ENCODE assay signal across 8 cellular contexts in the genomic region with DNA sequence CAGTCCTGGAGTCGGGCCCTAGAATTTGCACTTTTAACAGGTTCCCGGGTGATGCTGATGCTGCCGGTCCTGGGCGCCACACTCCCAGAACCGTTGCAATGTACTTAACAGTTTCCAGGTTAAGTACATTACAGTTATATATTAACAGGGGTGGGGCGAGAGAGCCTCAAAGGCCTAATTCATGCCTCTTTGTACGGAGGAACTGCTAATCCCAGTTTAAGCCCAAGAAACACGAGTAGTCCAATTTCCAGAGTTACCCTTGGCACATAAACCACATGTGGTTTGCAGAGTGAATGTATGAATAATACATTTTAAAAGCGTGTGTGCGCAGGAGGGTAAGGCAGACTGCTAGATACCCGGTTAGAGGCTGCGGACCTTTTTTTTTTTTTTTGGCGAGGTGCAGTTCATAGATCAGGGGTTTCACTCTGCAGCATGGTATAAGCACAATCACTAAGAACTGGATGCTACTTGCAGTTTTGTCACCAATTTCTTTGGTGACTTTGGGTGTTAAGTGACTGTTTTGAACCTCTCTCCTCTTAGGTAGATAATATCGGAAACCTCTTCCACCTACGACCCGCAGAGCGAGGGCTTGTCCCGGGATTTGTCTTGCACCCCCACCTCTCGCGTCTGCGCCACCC. TPM values are rescaled to one million over a fixed set of nuclear protein-coding genes. Genes with fewer than 3 reads are reported as not detected.
DNase-seq lines count a peak whose midpoint lies in the region; ATAC-seq, FAIRE-seq and TF ChIP-seq lines count a peak whose summit lies in the region.

No MANE protein-coding gene starts in this region.

- RAD21 ChIA-PET in GM12878 (lab: Charles Lee; ENCODE audit: unreplicated experiment): no interaction called here

- intact Hi-C loops in GM12878 (cut with micrococcal nuclease; ENCODE audit: unreplicated experiment): loop anchor here (2.0 kb wide), 1 partner anchor 65 kb away; no protein-coding TSS in a partner anchor
- intact Hi-C loops in kidney (cut with DNase I): no loop called here

- TF ChIP-seq CTCF in GM12875 (IDR thresholded peaks at IDR 0.05; ENCODE audit: borderline replicate concordance, insufficient read depth, low read depth, low read length) (no peak; the same call in 1 of the 2 replicates), GM12878 (IDR thresholded peaks at IDR 0.05 in 2 of 3, conservative IDR thresholded peaks at IDR 0.05 in 1 of 3; ENCODE audit: control insufficient read depth in 2 of 3, extremely low read depth in 1 of 3, insufficient read depth in 1 of 3, low read depth in 3 of 3, low read length in 3 of 3) (peak in 2 of 3 experiments; percentile 46 to 64; a peak in 3 of 6 replicates), kidney (IDR thresholded peaks at IDR 0.05; ENCODE audit: borderline replicate concordance, extremely low read depth, insufficient read depth) (no peak)

- H4K20me1 ChIP-seq in GM12878 (ENCODE audit: control insufficient read depth, insufficient read depth): no peaks in the 10 kb centered on the region

- H2AFZ ChIP-seq in GM12878 (ENCODE audit: control insufficient read depth, low read depth, low read length): peak overlapping the region; percentile 99

- SMC1A ChIA-PET in GM12878 (lab: Charles Lee; ENCODE audit: uncharacterized antibody, unreplicated experiment): interaction anchor here (0.7 kb wide), 1 partner anchor 547 kb away, joined by 3 read pairs; no protein-coding TSS in a partner anchor

- ATAC-seq in HG02642 (IDR thresholded peaks at IDR 0.05; ENCODE audit: poor library complexity, unreplicated experiment) (peak; percentile 20), GM12878 (peak; percentile 45)

- H3K36me3 ChIP-seq in GM12878 (ENCODE audit: control insufficient read depth in 2 of 2, insufficient read depth in 2 of 2, low read length in 1 of 2) (no peaks in the 10 kb centered on the region), kidney (ENCODE audit: control insufficient read depth in 1 of 2, insufficient read depth in 2 of 2, low read length in 2 of 2) (peaks cover 6 to 13% of the 10 kb centered on the region in 2 donors)

- in situ Hi-C loops in ACHN (cut with HindIII; ENCODE audit: low pct_ligation_motif_present, low pct_unique_long_range_greater_than_20kb, low sequenced_read_pairs) (no loop called here), GM12878 (cut with MboI) (no loop called here)

- peak overlapping the region; percentile 85 for H3K4me2 ChIP-seq in GM12878 (ENCODE audit: control insufficient read depth, insufficient read depth)

- no peak for TF ChIP-seq POLR2A in GM12878 (IDR thresholded peaks at IDR 0.05; ENCODE audit: low read depth, low read length)

- 2% methylated on average over 18 of the region's 21 CpGs for WGBS in GM12878 (ENCODE audit: insufficient coverage, insufficient replicate concordance, low lambda C conversion rate, missing lambda C conversion rate)

- H3K9me3 ChIP-seq in GM12878 (replicated peaks; ENCODE audit: control insufficient read depth, insufficient read depth, low read length): no peaks in the 10 kb centered on the region
- H3K9me3 ChIP-seq in kidney (ENCODE audit: control insufficient read depth in 1 of 2, low read length in 2 of 2): no peaks in the 10 kb centered on the region

- peaks cover 8% of the 10 kb centered on the region; the same call in 1 of the 2 replicates for H3K4me1 ChIP-seq in GM12878 (ENCODE audit: control insufficient read depth, insufficient read depth, low read length)
- H3K4me1 ChIP-seq in kidney (ENCODE audit: control insufficient read depth in 1 of 2, insufficient read depth in 1 of 2, low read depth in 1 of 2, low read length in 2 of 2): peaks cover 9 to 12% of the 10 kb centered on the region in 2 donors

- FAIRE-seq in GM12878 (lab: Jason Lieb, UNC): no peak
- no peak for FAIRE-seq in kidney (lab: Jason Lieb, UNC)

- POLR2A ChIA-PET in GM12878 (lab: Charles Lee): no interaction called here

- H3K27me3 ChIP-seq in GM12878 (replicated peaks in 1 of 2; ENCODE audit: control insufficient read depth in 2 of 2, insufficient read depth in 2 of 2, low read length in 1 of 2): no peaks in the 10 kb centered on the region

- H3K79me2 ChIP-seq in GM12878 (ENCODE audit: control insufficient read depth, insufficient read depth, low read length): peaks cover 45% of the 10 kb centered on the region

- peak; percentile 70 for DNase-seq in ACHN
- DNase-seq in NAMALWA (ENCODE audit: low spot score): peak; percentile 72
- DNase-seq in GM12878 (ENCODE audit: low read depth, low spot score): no peak
- DNase-seq in kidney: no peak
- DNase-seq in substantia nigra (lab: John Stamatoyannopoulos, UW): peak in 1 of 49 donors; percentile 1
- DNase-seq in NCI-H187 (lab: John Stamatoyannopoulos, UW): no peak

- TF ChIP-seq RAD21 in GM12878 (IDR thresholded peaks at IDR 0.05; ENCODE audit: insufficient read depth, low read depth, low read length): no peak

- no peak for TF ChIP-seq EP300 in GM12878 (IDR thresholded peaks at IDR 0.05; ENCODE audit: borderline replicate concordance in 1 of 2, control insufficient read depth in 1 of 2, low read depth in 2 of 2, low read length in 2 of 2)

- H3K27ac ChIP-seq in GM12878 (ENCODE audit: control insufficient read depth, insufficient read depth) (peak overlapping the region; percentile 85), kidney (ENCODE audit: low read depth in 2 of 2, low read length in 2 of 2) (peak overlapping the region; percentile 12 to 64), substantia nigra (ENCODE audit: low read depth, low read length, poor library complexity, severe bottlenecking) (peak overlapping the region; percentile 79)

- BruUV-seq in GM12878 (replicated peaks; lab: Mats Ljungman, UMichigan): no TSS peak

- H3K9ac ChIP-seq in GM12878 (ENCODE audit: control insufficient read depth, insufficient read depth, low read length) (peak overlapping the region; percentile 92), kidney (ENCODE audit: low read length in 2 of 2) (peak overlapping the region; percentile 77 to 88)

- CTCF ChIA-PET in GM12878 (lab: Yijun Ruan, JAX): interaction anchor here (0.8 kb wide), 1 partner anchor 25 kb away, joined by 4 read pairs; no protein-coding TSS in a partner anchor

- H3K4me3 ChIP-seq in GM12875 (ENCODE audit: low read depth, low read length) (peak overlapping the region; percentile 92), GM12878 (peak overlapping the region; percentile 89), kidney (ENCODE audit: low read length in 2 of 2) (peak overlapping the region; percentile 88 to 91)

TF ChIP-seq in GM12878, 131 proteins besides CTCF, POLR2A, EP300 and RAD21 (continues in another document):
- TF ChIP-seq IRF3 (IDR thresholded peaks at IDR 0.05) (no peak), SRF (IDR thresholded peaks at IDR 0.05; ENCODE audit: low read depth in 2 of 2, low read length in 2 of 2) (no peak)

RNA-seq across cellular contexts. Expression of gene COX11, which starts 0.7 kb away (rescaled TPM):
- 72.5 and 79.1 TPM in 2 replicates for total RNA-seq in GM12878 (2013; cell fraction: nucleolus; rRNA removed)
- total RNA-seq in GM12878 (2014; rRNA removed): 57.2 and 66.0 TPM in 2 replicates
- 22.4 and 28.9 TPM in 2 replicates for total RNA-seq in GM12878 (2014; rRNA removed; fragmentation: Illumina TruSeq; extraction: Trizol)
- total RNA-seq in GM12878 (2021): 50.0 and 52.0 TPM in 2 replicates
- 11.6 TPM for polyA plus RNA-seq in GM12878 (2011; ENCODE audit: low read depth)
- 51.6 and 55.4 TPM in 2 replicates for polyA plus RNA-seq in GM12878 (2011; rRNA removed)
- polyA plus RNA-seq in GM12878 (2011; cell fraction: cytosol; rRNA removed): 44.9 and 75.6 TPM in 2 replicates
- 78.4 and 96.7 TPM in 2 replicates for polyA plus RNA-seq in GM12878 (2011; cell fraction: nucleus; rRNA removed)
- 26.7 and 29.0 TPM in 2 replicates for polyA plus RNA-seq in GM12878 (2012)
- polyA plus RNA-seq in GM12878 (2014; fragmentation: Illumina TruSeq; extraction: Trizol): 22.4 and 23.3 TPM in 2 replicates
- 10 to 100 TPM; 13.8 to 21.5 TPM for polyA plus RNA-seq in GM12878 (2014; fragmentation: Nextera tagmentation; extraction: Ambion mirVana)
- 69.4 and 72.1 TPM in 2 replicates for polyA plus RNA-seq in GM12878 (2014; rRNA removed)
- polyA plus RNA-seq in GM12878 (2016; fragmentation: Nextera tagmentation; extraction: Ambion mirVana): 10 to 100 TPM; 54.1 to 54.6 TPM
- polyA minus RNA-seq in GM12878 (2011; rRNA and poly(A)+ RNA removed): 37.1 and 76.5 TPM in 2 replicates
- 23.9 and 39.7 TPM in 2 replicates for polyA minus RNA-seq in GM12878 (2011; cell fraction: cytosol; rRNA and poly(A)+ RNA removed)
- 54.3 and 81.0 TPM in 2 replicates for polyA minus RNA-seq in GM12878 (2011; cell fraction: nucleus; rRNA and poly(A)+ RNA removed)
- 64.9 TPM for total RNA-seq in kidney
- polyA plus RNA-seq in kidney (ENCODE audit: insufficient read depth, low read depth, low replicate concordance): 52.7 TPM

RNA-seq across cellular contexts. Expression of gene STXBP4, which starts 0.8 kb away (rescaled TPM):
- 73.9 and 87.4 TPM in 2 replicates for total RNA-seq in GM12878 (2013; cell fraction: nucleolus; rRNA removed)
- total RNA-seq in GM12878 (2014; rRNA removed): 4.3 and 8.8 TPM in 2 replicates
- 9.1 and 11.7 TPM in 2 replicates for total RNA-seq in GM12878 (2014; rRNA removed; fragmentation: Illumina TruSeq; extraction: Trizol)
- 7.2 and 7.5 TPM in 2 replicates for total RNA-seq in GM12878 (2021)
- polyA plus RNA-seq in GM12878 (2011; ENCODE audit: low read depth): 0.77 TPM
- polyA plus RNA-seq in GM12878 (2011; rRNA removed): 5.4 and 7.3 TPM in 2 replicates
- 1.8 and 2.3 TPM in 2 replicates for polyA plus RNA-seq in GM12878 (2011; cell fraction: cytosol; rRNA removed)
- polyA plus RNA-seq in GM12878 (2011; cell fraction: nucleus; rRNA removed): 7.4 and 9.0 TPM in 2 replicates
- 2.1 and 3.8 TPM in 2 replicates for polyA plus RNA-seq in GM12878 (2012)
- polyA plus RNA-seq in GM12878 (2014; fragmentation: Illumina TruSeq; extraction: Trizol): 9.8 and 14.5 TPM in 2 replicates
- 1 to 10 TPM; 4.8 to 5.5 TPM for polyA plus RNA-seq in GM12878 (2014; fragmentation: Nextera tagmentation; extraction: Ambion mirVana)
- polyA plus RNA-seq in GM12878 (2014; rRNA removed): 2.1 and 6.1 TPM in 2 replicates
- polyA plus RNA-seq in GM12878 (2016; fragmentation: Nextera tagmentation; extraction: Ambion mirVana): 10 to 100 TPM in 1 of 2 experiments, 1 to 10 TPM in 1; 7.8 to 11.0 TPM
- 7.5 and 9.2 TPM in 2 replicates for polyA minus RNA-seq in GM12878 (2011; rRNA and poly(A)+ RNA removed)
- 1.9 and 2.4 TPM in 2 replicates for polyA minus RNA-seq in GM12878 (2011; cell fraction: cytosol; rRNA and poly(A)+ RNA removed)
- 15.6 and 20.6 TPM in 2 replicates for polyA minus RNA-seq in GM12878 (2011; cell fraction: nucleus; rRNA and poly(A)+ RNA removed)
- 20.2 TPM for total RNA-seq in kidney
- polyA plus RNA-seq in kidney (ENCODE audit: insufficient read depth, low read depth, low replicate concordance): 4.5 TPM

Comparison
In these comparisons a context has a peak if more than half of its experiments do, and no peak if none do; other contexts are left out.
1. DNase-seq: peak in ACHN (single experiment) and NAMALWA (single experiment); none in GM12878 (single experiment), kidney (single experiment) and NCI-H187 (0 of 2).
2. CTCF ChIP-seq: peak in GM12878 (2 of 3); none in GM12875 (single experiment) and kidney (single experiment).
3. Peak in every context shown above with its lines, with median percentiles within 50 percentile points of each other: H3K4me3 ChIP-seq and H3K27ac ChIP-seq.